1 cellular context compared by ENCODE assay signal in genomic region chr22:20213833-20214708, GRCh38.
TF ChIP-seq lines count a peak whose summit lies in the region.

No MANE protein-coding gene starts in this region.

TF ChIP-seq in K562, 482 proteins besides CTCF, POLR2A, EP300 and RAD21 (continued from another document and continues in another):
- 0 out of 6 replicates have a peak, but pooled peaks of 1 of the 3 experiments have one; percentile 11 for TF ChIP-seq ZBTB11 (CRISPR knock-in tag; IDR thresholded peaks at IDR 0.05)
- 0 out of 2 replicates have a peak, but pooled peaks have one; percentile 59 for TF ChIP-seq TAF15 (IDR thresholded peaks at IDR 0.05; ENCODE audit: low read depth, low read length)
- TF ChIP-seq RBBP5 (IDR thresholded peaks at IDR 0.05; ENCODE audit: borderline replicate concordance, insufficient read depth, low read length, poor library complexity, severe bottlenecking) = peak; percentile 17
- no peak for TF ChIP-seq ZNF75A (CRISPR knock-in tag; IDR thresholded peaks at IDR 0.05)
- no peak for TF ChIP-seq DDX20 (tag; IDR thresholded peaks at IDR 0.05; ENCODE audit: low read depth)
- TF ChIP-seq ZNF584 (CRISPR knock-in tag; IDR thresholded peaks at IDR 0.05; ENCODE audit: low read depth) = no peak
- no peak for TF ChIP-seq MBD2 (IDR thresholded peaks at IDR 0.05; ENCODE audit: borderline replicate concordance, low read depth)
- no peak for TF ChIP-seq TAL1 (IDR thresholded peaks at IDR 0.05)
- TF ChIP-seq POLR2H (tag; IDR thresholded peaks at IDR 0.05; ENCODE audit: low read depth) = no peak
- TF ChIP-seq ZNF134 (CRISPR knock-in tag; conservative IDR thresholded peaks at IDR 0.05) = no peak
- TF ChIP-seq ZNF184 (CRISPR knock-in tag; IDR thresholded peaks at IDR 0.05) = 0 out of 2 replicates have a peak, but pooled peaks have one; percentile 30
- no peak for TF ChIP-seq BRF1 (IDR thresholded peaks at IDR 0.05; ENCODE audit: borderline replicate concordance, extremely low read depth, insufficient read length)
- no peak for TF ChIP-seq CREB3L1 (IDR thresholded peaks at IDR 0.05; ENCODE audit: borderline replicate concordance, low read depth)
- TF ChIP-seq E2F4 (CRISPR knock-in tag; IDR thresholded peaks at IDR 0.05; ENCODE audit: low read depth) = no peak
- TF ChIP-seq OTX1 (CRISPR knock-in tag; IDR thresholded peaks at IDR 0.05) = no peak
- no peak for TF ChIP-seq KLF1 (tag; IDR thresholded peaks at IDR 0.05)
- TF ChIP-seq HNRNPLL (IDR thresholded peaks at IDR 0.05; ENCODE audit: low read depth, low read length, poor library complexity, severe bottlenecking) = peak; percentile 32
- TF ChIP-seq CEBPB (tag; IDR thresholded peaks at IDR 0.05) = no peak
- TF ChIP-seq GTF2E2 (tag; IDR thresholded peaks at IDR 0.05) = no peak
- no peak for TF ChIP-seq BRD9 (IDR thresholded peaks at IDR 0.05; ENCODE audit: low read depth, partially characterized antibody)
- TF ChIP-seq E2F1 (CRISPR knock-in tag; IDR thresholded peaks at IDR 0.05) = peak; percentile 40; the same call in 1 of the 2 replicates
- TF ChIP-seq ELF4 (CRISPR knock-in tag; IDR thresholded peaks at IDR 0.05) = no peak
- TF ChIP-seq PHF8 (IDR thresholded peaks at IDR 0.05; ENCODE audit: borderline replicate concordance, low read length) = 0 out of 2 replicates have a peak, but pooled peaks have one; percentile 12
- no peak for TF ChIP-seq ZBTB33 (CRISPR knock-in tag; IDR thresholded peaks at IDR 0.05)
- no peak for TF ChIP-seq HNRNPH1 (optimal IDR thresholded peaks at IDR 0.05; ENCODE audit: low read depth, low read length)
- no peak for TF ChIP-seq KHSRP (IDR thresholded peaks at IDR 0.05)
- no peak for TF ChIP-seq SFPQ (IDR thresholded peaks at IDR 0.05; ENCODE audit: low read depth, low read length)
- 0 out of 4 replicates have a peak, but pooled peaks of 1 of the 2 experiments have one; percentile 54 for TF ChIP-seq UBTF (IDR thresholded peaks at IDR 0.05; ENCODE audit: borderline replicate concordance in 1 of 2, low read depth in 2 of 2, low read length in 2 of 2)
- no peak for TF ChIP-seq ZNF133 (CRISPR knock-in tag; IDR thresholded peaks at IDR 0.05)
- no peak for TF ChIP-seq ZBTB1 (CRISPR knock-in tag; IDR thresholded peaks at IDR 0.05; ENCODE audit: borderline replicate concordance, low read depth)
- no peak for TF ChIP-seq RFX7 (CRISPR knock-in tag; IDR thresholded peaks at IDR 0.05)
- TF ChIP-seq SLC30A9 (CRISPR knock-in tag; IDR thresholded peaks at IDR 0.05) = no peak
- no peak for TF ChIP-seq PATZ1 (CRISPR knock-in tag; IDR thresholded peaks at IDR 0.05; ENCODE audit: borderline replicate concordance)
- no peak for TF ChIP-seq TCF15 (CRISPR knock-in tag; IDR thresholded peaks at IDR 0.05)
- TF ChIP-seq NFIC (IDR thresholded peaks at IDR 0.05) = no peak
- no peak for TF ChIP-seq VEZF1 (CRISPR knock-in tag; IDR thresholded peaks at IDR 0.05)
- no peak for TF ChIP-seq E2F8 (IDR thresholded peaks at IDR 0.05; ENCODE audit: low read depth, partially characterized antibody)
- TF ChIP-seq POLR2B (IDR thresholded peaks at IDR 0.05; ENCODE audit: low read depth, partially characterized antibody) = no peak
